Comparison of ENCODE assay signal across 1 cellular context in genomic region chr12:124504273-124505000, GRCh38.
TF ChIP-seq lines count a peak whose summit lies in the region.

No MANE protein-coding gene starts in this region.

TF ChIP-seq in GM12878, 131 proteins besides CTCF, POLR2A, EP300 and RAD21 (continued from another document):
- no peak for TF ChIP-seq ASH2L (IDR thresholded peaks at IDR 0.05; ENCODE audit: borderline replicate concordance, low read depth)
- no peak for TF ChIP-seq BCL3 (IDR thresholded peaks at IDR 0.05; ENCODE audit: borderline replicate concordance, insufficient read depth, low read depth, low read length, poor library complexity, severe bottlenecking)
- TF ChIP-seq CBX5 (IDR thresholded peaks at IDR 0.05; ENCODE audit: low read depth), result no peak
- TF ChIP-seq ZNF217 (IDR thresholded peaks at IDR 0.05), result no peak
- no peak for TF ChIP-seq GABPA (IDR thresholded peaks at IDR 0.05; ENCODE audit: low read depth)
- TF ChIP-seq RFX5 (IDR thresholded peaks at IDR 0.05; ENCODE audit: low read depth, low read length), result no peak
- TF ChIP-seq BRCA1 (IDR thresholded peaks at IDR 0.05; ENCODE audit: low read depth, low read length), result no peak
- TF ChIP-seq FOXM1 (IDR thresholded peaks at IDR 0.05; ENCODE audit: low read depth, low read length), result no peak
- TF ChIP-seq CHD1 (IDR thresholded peaks at IDR 0.05; ENCODE audit: low read depth, low read length), result no peak
- TF ChIP-seq MYB (IDR thresholded peaks at IDR 0.05; ENCODE audit: borderline replicate concordance, low read depth, low read length), result no peak
